8 cellular contexts compared by ENCODE assay signal in the genomic region with DNA sequence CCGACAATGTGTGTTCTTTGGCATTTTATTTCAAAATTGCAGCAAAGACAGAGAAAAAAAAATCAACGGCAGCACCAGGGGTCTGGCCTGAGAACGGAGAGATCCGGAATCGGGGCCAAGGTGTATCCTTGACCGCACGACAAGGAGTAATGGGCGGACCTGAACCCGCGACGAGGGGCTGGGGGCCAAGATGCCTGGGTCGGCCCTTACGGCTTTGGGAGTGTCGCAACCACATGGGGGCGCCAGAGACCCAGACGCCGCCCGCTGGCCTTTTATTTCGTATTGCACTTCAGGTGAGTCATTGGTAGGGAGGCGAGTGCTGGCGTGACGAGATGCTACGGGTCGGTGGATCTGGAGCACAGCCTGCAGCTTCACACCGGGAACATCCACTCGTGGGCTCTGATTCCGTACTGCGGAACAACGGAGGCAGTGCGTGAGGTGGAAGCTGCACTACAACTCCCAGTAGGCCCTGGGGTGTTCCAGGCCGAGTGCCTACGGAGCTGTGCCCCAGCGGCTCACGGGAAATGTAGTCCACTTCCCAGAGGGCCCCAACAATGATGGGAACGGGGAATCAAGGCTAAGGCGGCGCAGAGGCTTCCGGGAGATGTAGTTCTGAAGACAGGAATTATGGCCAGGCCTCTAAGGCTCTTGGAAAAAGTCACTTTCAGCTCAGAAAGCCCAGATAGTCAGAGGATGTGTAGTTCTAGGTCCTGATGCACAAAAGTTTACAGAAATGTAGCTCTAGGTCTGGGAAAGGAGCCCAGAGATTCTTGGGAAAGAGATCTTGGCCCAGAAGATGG.
DNase-seq lines count a peak whose midpoint lies in the region; ATAC-seq and TF ChIP-seq lines count a peak whose summit lies in the region.

No MANE protein-coding gene starts in this region.

- peak; percentile 79 for ATAC-seq in GM21381 (IDR thresholded peaks at IDR 0.05; ENCODE audit: unreplicated experiment)

- H3K27ac ChIP-seq in HUES48 (ENCODE audit: low read depth, low read length) (peak overlapping the region; percentile 71), OCI-LY3 (ENCODE audit: low read length) (no peak overlapping the region)

- H4K20me1 ChIP-seq in OCI-LY3 (ENCODE audit: insufficient read depth, low read length) = no peaks in the 10 kb centered on the region

- H3K4me1 ChIP-seq in HUES48 (ENCODE audit: control insufficient read depth, insufficient read depth, low read length) (peaks cover 8% of the 10 kb centered on the region), OCI-LY3 (ENCODE audit: low read length) (peaks cover 4% of the 10 kb centered on the region)

- TF ChIP-seq CTCF in OCI-LY3 (IDR thresholded peaks at IDR 0.05; ENCODE audit: low read depth, low read length) = peak; percentile 100

- H3K9me3 ChIP-seq in HUES48 (ENCODE audit: control insufficient read depth, insufficient read depth, low read length) (no peaks in the 10 kb centered on the region), OCI-LY3 (ENCODE audit: insufficient read depth, low read length) (no peaks in the 10 kb centered on the region)

- peak overlapping the region; percentile 63 for H2AFZ ChIP-seq in OCI-LY3 (ENCODE audit: low read depth, low read length)

- no peaks in the 10 kb centered on the region for H3K27me3 ChIP-seq in HUES48 (ENCODE audit: control insufficient read depth, insufficient read depth, low read length)
- no peaks in the 10 kb centered on the region for H3K27me3 ChIP-seq in OCI-LY3 (ENCODE audit: low read depth, low read length)

- DNase-seq in CMK (ENCODE audit: low read depth) (peak; percentile 84), activated T-cell treated with anti-CD3 and anti-CD28 coated beads for 1 hour (ENCODE audit: low read depth) (peak; percentile 76), epidermal melanocyte (ENCODE audit: insufficient read length, low spot score) (peak; percentile 97), middle frontal gyrus (ENCODE audit: extremely low spot score, low spot score) (peak; percentile 93)
- peak; percentile 71 to 72 for DNase-seq in stimulated activated CD8-positive, alpha-beta memory T cell treated with anti-CD3 and anti-CD28 coated beads, Interleukin-15, amount 100 ng/mL, for 48 hours (ENCODE audit: low read depth in 2 of 2)

- no peaks in the 10 kb centered on the region for H3K79me2 ChIP-seq in OCI-LY3 (ENCODE audit: low read length)

- H3K4me2 ChIP-seq in OCI-LY3 (ENCODE audit: low read length) = peak overlapping the region; percentile 84

- H3K9ac ChIP-seq in HUES48 (ENCODE audit: low read depth, low read length) = peak overlapping the region; percentile 77
- H3K9ac ChIP-seq in OCI-LY3 (ENCODE audit: low read length) = peak overlapping the region; percentile 43

- no peaks in the 10 kb centered on the region for H3K36me3 ChIP-seq in HUES48 (ENCODE audit: control insufficient read depth, insufficient read depth, low read length)
- H3K36me3 ChIP-seq in OCI-LY3 (replicated peaks; ENCODE audit: low read depth, low read length) = no peaks in the 10 kb centered on the region

- H3K4me3 ChIP-seq in HUES48 (ENCODE audit: low read depth, low read length) (peak overlapping the region; percentile 78), OCI-LY3 (ENCODE audit: low read length) (peak overlapping the region; percentile 78)
